ENCODE assay signal across 1 cellular context in the genomic region with DNA sequence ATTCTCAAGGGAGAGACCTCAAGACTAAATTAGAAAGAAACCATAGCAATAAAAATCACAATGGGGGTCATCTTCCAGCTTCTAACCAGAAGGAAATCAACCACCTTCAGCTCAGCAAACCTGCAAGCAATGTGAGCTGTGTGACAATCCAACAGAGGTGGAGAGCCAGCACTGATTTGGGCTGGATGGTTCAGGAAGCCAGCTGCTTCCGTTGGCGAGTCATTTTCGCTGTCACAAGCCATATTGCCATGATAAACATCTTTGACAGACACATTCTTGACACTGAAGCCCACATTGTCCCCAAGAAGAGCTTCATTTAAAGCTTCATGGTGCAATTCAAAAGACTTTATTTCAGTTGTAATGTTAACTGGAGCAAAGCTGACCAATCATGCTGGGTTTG.
TF ChIP-seq lines count a peak whose summit lies in the region.

No MANE protein-coding gene starts in this region.

TF ChIP-seq in K562, 482 proteins besides CTCF, POLR2A, EP300 and RAD21 (continued from another document):
- TF ChIP-seq, protein P1, sequence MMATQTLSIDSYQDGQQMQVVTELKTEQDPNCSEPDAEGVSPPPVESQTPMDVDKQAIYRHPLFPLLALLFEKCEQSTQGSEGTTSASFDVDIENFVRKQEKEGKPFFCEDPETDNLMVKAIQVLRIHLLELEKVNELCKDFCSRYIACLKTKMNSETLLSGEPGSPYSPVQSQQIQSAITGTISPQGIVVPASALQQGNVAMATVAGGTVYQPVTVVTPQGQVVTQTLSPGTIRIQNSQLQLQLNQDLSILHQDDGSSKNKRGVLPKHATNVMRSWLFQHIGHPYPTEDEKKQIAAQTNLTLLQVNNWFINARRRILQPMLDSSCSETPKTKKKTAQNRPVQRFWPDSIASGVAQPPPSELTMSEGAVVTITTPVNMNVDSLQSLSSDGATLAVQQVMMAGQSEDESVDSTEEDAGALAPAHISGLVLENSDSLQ (IDR thresholded peaks at IDR 0.05), result peak; percentile 21; the same call in 1 of the 2 replicates
- TF ChIP-seq PYGO2 (tag; IDR thresholded peaks at IDR 0.05) (no peak), ZNF23 (CRISPR knock-in tag; IDR thresholded peaks at IDR 0.05) (no peak)
